17 cellular contexts compared by ENCODE assay signal in genomic region chr6:24284006-24284405, GRCh38.
A peak's percentile ranks its signal among the peaks of the same experiment; 100 is the strongest.
DNase-seq lines count a peak whose midpoint lies in the region; ATAC-seq, FAIRE-seq and TF ChIP-seq lines count a peak whose summit lies in the region.
"Had no signal": no experiment of that assay in that cellular context is flagged by ENCODE, and none has a peak within 500 bp of the region (broad histone marks: within the 10 kb centered on the region; RNA-seq: fewer than 3 reads in every experiment).

No MANE protein-coding gene starts in this region.

- in situ Hi-C loops in GM12878 (cut with MboI), result loop anchor here (10.0 kb wide), 2 partner anchors 241 to 411 kb away; no protein-coding TSS in a partner anchor

- ATAC-seq in DND-41 (ENCODE audit: insufficient read depth, low read depth) (no peak), GM21381 (IDR thresholded peaks at IDR 0.05; ENCODE audit: unreplicated experiment) (peak; percentile 7), GM12878 (no peak), GM21619 (IDR thresholded peaks at IDR 0.05; ENCODE audit: unreplicated experiment) (no peak), GM18861 (IDR thresholded peaks at IDR 0.05; ENCODE audit: unreplicated experiment) (no peak)

- H3K79me2 ChIP-seq in DND-41 (ENCODE audit: insufficient read depth, low read length) (no peaks in the 10 kb centered on the region), Karpas-422 (ENCODE audit: low read length) (no peaks in the 10 kb centered on the region), GM12878 (ENCODE audit: control insufficient read depth, insufficient read depth, low read length) (no peaks in the 10 kb centered on the region)

- no peak for TF ChIP-seq POLR2A in GM12878 (IDR thresholded peaks at IDR 0.05; ENCODE audit: low read depth, low read length)

- BruUV-seq in GM12878 (replicated peaks; lab: Mats Ljungman, UMichigan), result no TSS peak

- no peak overlapping the region for H3K9ac ChIP-seq in DND-41 (ENCODE audit: low read depth, low read length)
- no peak overlapping the region for H3K9ac ChIP-seq in Karpas-422 (ENCODE audit: low read length)
- no peak overlapping the region for H3K9ac ChIP-seq in GM12878 (ENCODE audit: control insufficient read depth, insufficient read depth, low read length)

- WGBS in GM12878 (ENCODE audit: insufficient coverage, insufficient replicate concordance, low lambda C conversion rate, missing lambda C conversion rate), result 77% methylated on average over 10 of the region's 10 CpGs

- H3K4me3 ChIP-seq in DND-41 (ENCODE audit: low read depth in 1 of 2, low read length in 2 of 2) (no peak overlapping the region), Karpas-422 (ENCODE audit: low read length) (no peak overlapping the region), GM12878 (no peak overlapping the region)
- H3K4me3 ChIP-seq: upper lobe of left lung had no signal

- TF ChIP-seq CTCF in DND-41 (IDR thresholded peaks at IDR 0.05; ENCODE audit: borderline replicate concordance, extremely low read depth, low read length, poor library complexity, severe bottlenecking) (no peak), GM12878 (IDR thresholded peaks at IDR 0.05 in 2 of 3, conservative IDR thresholded peaks at IDR 0.05 in 1 of 3; ENCODE audit: control insufficient read depth in 2 of 3, extremely low read depth in 1 of 3, insufficient read depth in 1 of 3, low read depth in 3 of 3, low read length in 3 of 3) (no peak)

- POLR2A ChIA-PET in GM12878 (lab: Charles Lee), result no interaction called here

- no peak for TF ChIP-seq RAD21 in GM12878 (IDR thresholded peaks at IDR 0.05; ENCODE audit: insufficient read depth, low read depth, low read length)

- H3K4me2 ChIP-seq in DND-41 (ENCODE audit: insufficient read depth, low read length), result no peak overlapping the region
- peak overlapping the region; percentile 45 for H3K4me2 ChIP-seq in Karpas-422 (ENCODE audit: low read depth, low read length, poor library complexity, severe bottlenecking)
- H3K4me2 ChIP-seq in GM12878 (ENCODE audit: control insufficient read depth, insufficient read depth), result no peak overlapping the region

- FAIRE-seq in GM12878 (lab: Jason Lieb, UNC), result no peak
- FAIRE-seq: H1, TTC549 had no signal

- RAD21 ChIA-PET in GM12878 (lab: Charles Lee; ENCODE audit: unreplicated experiment), result interaction anchor here (0.9 to 1.9 kb wide), 9 partner anchors 8 to 239 kb away, joined by 3 to 12 read pairs (median 5); partner anchors contain the start of gene ALDH5A1

- H3K27me3 ChIP-seq in DND-41 (ENCODE audit: insufficient read depth, low read length, poor library complexity), result no peaks in the 10 kb centered on the region
- H3K27me3 ChIP-seq in Karpas-422 (ENCODE audit: low read length), result no peaks in the 10 kb centered on the region
- H3K27me3 ChIP-seq in GM12878 (replicated peaks in 1 of 2; ENCODE audit: control insufficient read depth in 2 of 2, insufficient read depth in 2 of 2, low read length in 1 of 2), result peaks cover 0 to 2% of the 10 kb centered on the region in 2 experiments; a peak in 1 of 4 replicates
- H3K27me3 ChIP-seq: esophagus muscularis mucosa, upper lobe of left lung had no signal

- H4K20me1 ChIP-seq in DND-41 (ENCODE audit: insufficient read depth, low read length), result no peaks in the 10 kb centered on the region
- H4K20me1 ChIP-seq in Karpas-422 (ENCODE audit: insufficient read depth, low read depth, low read length), result no peaks in the 10 kb centered on the region
- H4K20me1 ChIP-seq in GM12878 (ENCODE audit: control insufficient read depth, insufficient read depth), result no peaks in the 10 kb centered on the region

- H3K9me2 ChIP-seq in Karpas-422 (replicated peaks; ENCODE audit: insufficient read depth, low read length), result no peaks in the 10 kb centered on the region

- no peaks in the 10 kb centered on the region for H3K36me3 ChIP-seq in DND-41 (ENCODE audit: insufficient read depth, low read length)
- no peaks in the 10 kb centered on the region for H3K36me3 ChIP-seq in Karpas-422 (ENCODE audit: insufficient read depth, low read length)
- no peaks in the 10 kb centered on the region for H3K36me3 ChIP-seq in GM12878 (ENCODE audit: control insufficient read depth in 2 of 2, insufficient read depth in 2 of 2, low read length in 1 of 2)
- H3K36me3 ChIP-seq: esophagus muscularis mucosa, gastroesophageal sphincter, spleen, upper lobe of left lung had no signal

- H3K27ac ChIP-seq in DND-41 (ENCODE audit: low read length) (no peak overlapping the region), Karpas-422 (ENCODE audit: low read length) (no peak overlapping the region), GM12878 (ENCODE audit: control insufficient read depth, insufficient read depth) (no peak overlapping the region)
- H3K27ac ChIP-seq: esophagus muscularis mucosa, gastroesophageal sphincter, spleen, upper lobe of left lung had no signal

- SMC1A ChIA-PET in GM12878 (lab: Charles Lee; ENCODE audit: uncharacterized antibody, unreplicated experiment), result interaction anchor here (0.6 to 1.9 kb wide), 16 partner anchors 7 to 239 kb away, joined by 3 to 9 read pairs (median 4); no protein-coding TSS in a partner anchor

- H3K4me1 ChIP-seq in DND-41 (ENCODE audit: insufficient read depth, low read length), result peaks cover 13% of the 10 kb centered on the region
- peaks cover 15% of the 10 kb centered on the region for H3K4me1 ChIP-seq in Karpas-422 (ENCODE audit: low read length)
- H3K4me1 ChIP-seq in GM12878 (ENCODE audit: control insufficient read depth, insufficient read depth, low read length), result peaks cover 5% of the 10 kb centered on the region; the same call in 1 of the 2 replicates

- no peak for TF ChIP-seq EP300 in GM12878 (IDR thresholded peaks at IDR 0.05; ENCODE audit: borderline replicate concordance in 1 of 2, control insufficient read depth in 1 of 2, low read depth in 2 of 2, low read length in 2 of 2)

- no peaks in the 10 kb centered on the region for H3K9me3 ChIP-seq in DND-41 (ENCODE audit: insufficient read depth, low read length, severe bottlenecking)
- no peaks in the 10 kb centered on the region for H3K9me3 ChIP-seq in Karpas-422 (ENCODE audit: low read length)
- no peaks in the 10 kb centered on the region for H3K9me3 ChIP-seq in GM12878 (replicated peaks; ENCODE audit: control insufficient read depth, insufficient read depth, low read length)
- H3K9me3 ChIP-seq: esophagus muscularis mucosa, gastroesophageal sphincter, spleen, upper lobe of left lung had no signal

- CTCF ChIA-PET in GM12878 (lab: Yijun Ruan, JAX), result interaction anchor here (0.6 to 2.2 kb wide), 37 partner anchors 8 to 966 kb away, joined by 3 to 19 read pairs (median 4); partner anchors contain the start of gene ALDH5A1

- H2AFZ ChIP-seq in DND-41 (ENCODE audit: low read depth, low read length) (peak overlapping the region; percentile 29; the same call in 1 of the 2 replicates), Karpas-422 (ENCODE audit: low read length) (no peak overlapping the region), GM12878 (ENCODE audit: control insufficient read depth, low read depth, low read length) (no peak overlapping the region)

- intact Hi-C loops in GM12878 (cut with micrococcal nuclease; ENCODE audit: unreplicated experiment), result loop anchor here (5.0 kb wide), 4 partner anchors 133 to 483 kb away; no protein-coding TSS in a partner anchor

- DNase-seq in DND-41 (no peak), Karpas-422 (peak; percentile 55), GM12878 (ENCODE audit: low read depth, low spot score) (no peak), GM19240 (ENCODE audit: insufficient read length, low spot score) (no peak), AG08396 (ENCODE audit: low spot score) (no peak)
- DNase-seq: activated CD4-positive, alpha-beta T cell treated with anti-CD3 and anti-CD28 coated beads for 4 hours; activated naive CD4-positive, alpha-beta T cell treated with anti-CD3 and anti-CD28 coated beads, Interleukin-2, amount 50 U/mL, for 16 hours; activated T-cell treated with anti-CD3 and anti-CD28 coated beads, Interleukin-2, amount 50 U/mL, for 72 hours; spleen had no signal

TF ChIP-seq in GM12878, 131 proteins besides CTCF, POLR2A, EP300 and RAD21:
- TF ChIP-seq IKZF1 (conservative IDR thresholded peaks at IDR 0.05) (0 out of 2 replicates have a peak, but pooled peaks have one; percentile 5), NBN (IDR thresholded peaks at IDR 0.05) (no peak)
